ENCODE assay signal across 9 cellular contexts in the genomic region with DNA sequence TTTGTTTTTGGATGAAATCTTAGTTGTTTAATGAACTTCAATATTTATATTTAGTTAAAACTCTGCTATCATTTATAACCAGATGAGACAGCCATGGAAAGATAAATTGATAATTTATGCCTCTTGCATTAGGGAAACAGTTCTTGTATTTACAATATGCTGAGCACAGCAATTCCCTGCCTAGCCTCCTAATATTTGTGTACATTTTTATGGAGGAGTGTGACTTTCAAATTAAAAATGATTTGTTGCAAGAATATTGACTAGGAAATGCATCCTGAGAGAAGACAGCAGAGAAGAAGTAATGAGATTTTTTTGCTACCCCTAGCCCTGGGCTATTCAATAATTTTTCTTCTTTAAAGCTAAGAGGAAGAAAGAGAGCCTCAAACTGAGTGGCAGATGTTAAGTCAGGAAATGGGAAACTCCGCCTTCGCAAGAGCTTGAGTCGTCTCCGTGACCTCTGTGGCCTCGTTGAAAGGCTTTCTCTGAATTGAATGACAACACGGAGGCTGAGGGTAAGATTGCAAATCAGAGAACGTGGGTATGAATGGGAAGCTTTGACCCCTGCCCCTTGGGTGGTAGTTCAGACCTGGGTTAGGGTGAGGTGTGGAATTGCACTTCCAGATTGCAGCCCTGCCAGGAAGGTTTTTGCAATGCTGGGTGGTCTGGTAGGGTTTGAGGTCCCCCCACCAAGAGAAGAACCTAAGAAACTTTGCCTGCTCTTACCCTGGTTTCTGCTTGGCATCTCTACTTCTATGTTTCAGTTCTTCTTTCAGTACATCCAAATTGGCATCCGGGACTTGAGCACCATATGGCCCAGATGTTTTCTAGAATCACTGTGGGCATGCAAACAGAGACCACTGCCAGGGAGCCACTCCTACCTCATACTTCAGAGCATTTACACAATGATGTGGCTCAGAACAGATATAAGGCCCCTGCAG.
DNase-seq lines count a peak whose midpoint lies in the region; ATAC-seq, FAIRE-seq and TF ChIP-seq lines count a peak whose summit lies in the region.
"Had no signal": no experiment of that assay in that cellular context is flagged by ENCODE, and none has a peak within 500 bp of the region (broad histone marks: within the 10 kb centered on the region; RNA-seq: fewer than 3 reads in every experiment).

No MANE protein-coding gene starts in this region.

- H3K4me3 ChIP-seq in cardiac muscle cell (no peak overlapping the region), right cardiac atrium (ENCODE audit: low read length) (no peak overlapping the region), brain microvascular endothelial cell (ENCODE audit: low read depth, low read length) (no peak overlapping the region)
- H3K4me3 ChIP-seq in effector memory CD4-positive, alpha-beta T cell (ENCODE audit: insufficient read depth, low read depth, low read length, poor library complexity, severe bottlenecking): no peak overlapping the region

- H3K27me3 ChIP-seq in cardiac muscle cell (no peaks in the 10 kb centered on the region), right cardiac atrium (ENCODE audit: control insufficient read depth, insufficient read depth) (no peaks in the 10 kb centered on the region), brain microvascular endothelial cell (replicated peaks) (no peaks in the 10 kb centered on the region)
- H3K27me3 ChIP-seq in effector memory CD4-positive, alpha-beta T cell (replicated peaks; ENCODE audit: control insufficient read depth, insufficient read depth, low read length, poor library complexity, severe bottlenecking): no peaks in the 10 kb centered on the region

- no peak for FAIRE-seq in RCC 7860 (lab: Jason Lieb, UNC)

- H3K27ac ChIP-seq in cardiac muscle cell (peak overlapping the region; percentile 31), right cardiac atrium (ENCODE audit: low read length) (no peak overlapping the region), brain microvascular endothelial cell (no peak overlapping the region)
- H3K27ac ChIP-seq in effector memory CD4-positive, alpha-beta T cell (ENCODE audit: insufficient read depth, low read length, poor library complexity, severe bottlenecking): no peak overlapping the region

- in situ Hi-C loops in brain microvascular endothelial cell (cut with HindIII; ENCODE audit: low pct_ligation_motif_present, low sequenced_read_pairs): no loop called here

- DNase-seq in cardiac muscle cell (ENCODE audit: low read depth in 1 of 2, low spot score in 1 of 2): peak in 1 of 2 donors; percentile 35
- DNase-seq in right cardiac atrium: no peak
- peak; percentile 44 for DNase-seq in NCI-H460 (ENCODE audit: extremely low read depth, low read depth)
- peak; percentile 60 for DNase-seq in fibroblast of gingiva (ENCODE audit: low read depth)
- DNase-seq in brain microvascular endothelial cell: no peak
- DNase-seq in effector memory CD4-positive, alpha-beta T cell: no peak
- no peak for DNase-seq in RCC 7860 (ENCODE audit: low spot score)
- DNase-seq: natural killer cell had no signal

- no peaks in the 10 kb centered on the region for H3K36me3 ChIP-seq in cardiac muscle cell
- no peaks in the 10 kb centered on the region for H3K36me3 ChIP-seq in brain microvascular endothelial cell (replicated peaks)
- no peaks in the 10 kb centered on the region for H3K36me3 ChIP-seq in effector memory CD4-positive, alpha-beta T cell (ENCODE audit: control insufficient read depth, insufficient read depth, low read length)

- WGBS in right cardiac atrium: 39% methylated on average over 8 of the region's 8 CpGs

- H3K9me3 ChIP-seq in cardiac muscle cell (ENCODE audit: low read depth) (no peaks in the 10 kb centered on the region), right cardiac atrium (ENCODE audit: control insufficient read depth, low read length) (no peaks in the 10 kb centered on the region)
- no peaks in the 10 kb centered on the region for H3K9me3 ChIP-seq in effector memory CD4-positive, alpha-beta T cell (ENCODE audit: control insufficient read depth, low read length)

- H3K4me1 ChIP-seq in cardiac muscle cell (ENCODE audit: low read depth) (peaks cover 31% of the 10 kb centered on the region), right cardiac atrium (ENCODE audit: control insufficient read depth, insufficient read depth, low read length) (no peaks in the 10 kb centered on the region)
- peaks cover 5% of the 10 kb centered on the region for H3K4me1 ChIP-seq in effector memory CD4-positive, alpha-beta T cell (ENCODE audit: control insufficient read depth, insufficient read depth, low read length, poor library complexity, severe bottlenecking)

- intact Hi-C loops in right cardiac atrium (cut with DNase I): no loop called here

- no peak for ATAC-seq in right cardiac atrium
- peak; percentile 99 for ATAC-seq in HG02943 (IDR thresholded peaks at IDR 0.05; ENCODE audit: low read depth, unreplicated experiment)

- TF ChIP-seq CTCF in cardiac muscle cell (IDR thresholded peaks at IDR 0.05; ENCODE audit: low read depth, low read length) (no peak), brain microvascular endothelial cell (IDR thresholded peaks at IDR 0.05; ENCODE audit: low read depth, low read length, missing control alignments) (no peak)

Comparison
In these comparisons a context has a peak if more than half of its experiments do, and no peak if none do; other contexts are left out.
1. DNase-seq: peak in NCI-H460 (single experiment) and fibroblast of gingiva (single experiment); none in right cardiac atrium (0 of 3), brain microvascular endothelial cell (single experiment), effector memory CD4-positive, alpha-beta T cell (0 of 3) and RCC 7860 (single experiment).